In the genomic region with DNA sequence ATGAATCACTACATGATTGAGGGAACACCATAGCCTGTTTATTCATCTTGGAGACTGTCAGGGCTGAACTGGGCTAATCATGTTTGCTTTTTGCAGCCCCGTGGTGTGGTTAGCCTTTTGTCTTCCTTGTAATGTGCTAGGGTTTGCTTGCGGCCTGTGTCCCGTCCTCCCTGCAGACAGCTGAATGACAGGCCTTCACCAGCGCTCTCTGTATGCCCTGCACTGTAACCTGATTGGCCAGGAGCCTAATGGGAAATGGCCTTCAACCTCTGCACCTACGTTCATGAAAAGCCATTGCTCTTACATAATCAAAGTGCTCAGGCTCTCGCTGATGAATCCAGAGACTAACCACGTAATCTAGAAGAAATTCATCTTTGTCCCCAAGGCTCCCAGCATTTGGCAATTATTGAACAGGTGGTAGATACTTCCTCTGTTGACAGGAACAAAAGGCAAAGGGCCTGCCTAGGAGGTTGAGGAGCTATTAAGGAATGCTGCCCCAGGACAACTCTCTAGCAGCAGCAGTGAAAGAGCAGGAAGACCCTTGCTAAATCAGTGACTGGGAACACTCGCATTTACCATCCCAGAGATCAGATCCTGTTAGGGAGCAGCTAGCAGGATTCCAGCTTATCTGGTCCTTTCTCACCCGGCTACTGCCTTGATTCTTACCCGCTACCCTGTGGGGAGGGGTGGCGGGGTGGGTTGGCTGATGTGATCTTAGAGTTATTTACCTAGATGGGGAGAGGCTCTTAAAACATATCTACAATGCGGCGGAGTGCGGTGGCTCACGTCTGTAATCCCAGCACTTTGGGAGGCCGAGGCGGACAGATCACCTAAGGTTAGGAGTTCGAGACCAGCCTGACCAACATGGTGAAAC, we compare ENCODE assay signal across 1 cellular context.
TF ChIP-seq lines count a peak whose summit lies in the region.

No MANE protein-coding gene starts in this region.

TF ChIP-seq in IMR-90, 13 proteins besides CTCF, POLR2A, EP300 and RAD21 (continued from another document):
- TF ChIP-seq FOS (IDR thresholded peaks at IDR 0.05; ENCODE audit: low read depth, low read length) (no peak), BHLHE40 (IDR thresholded peaks at IDR 0.05; ENCODE audit: low read depth, low read length) (no peak), MXI1 (IDR thresholded peaks at IDR 0.05; ENCODE audit: borderline replicate concordance, low read depth, low read length) (no peak), NFE2L2 (IDR thresholded peaks at IDR 0.05; ENCODE audit: low read depth, low read length) (no peak), CEBPB (IDR thresholded peaks at IDR 0.05; ENCODE audit: low read depth, low read length) (no peak), RFX5 (IDR thresholded peaks at IDR 0.05; ENCODE audit: low read depth, low read length) (no peak), MAZ (IDR thresholded peaks at IDR 0.05; ENCODE audit: borderline replicate concordance, low read depth, low read length) (no peak), SMC3 (IDR thresholded peaks at IDR 0.05; ENCODE audit: low read depth, low read length) (no peak), CHD1 (IDR thresholded peaks at IDR 0.05; ENCODE audit: low read depth, low read length) (no peak)
- TF ChIP-seq, protein P1, sequence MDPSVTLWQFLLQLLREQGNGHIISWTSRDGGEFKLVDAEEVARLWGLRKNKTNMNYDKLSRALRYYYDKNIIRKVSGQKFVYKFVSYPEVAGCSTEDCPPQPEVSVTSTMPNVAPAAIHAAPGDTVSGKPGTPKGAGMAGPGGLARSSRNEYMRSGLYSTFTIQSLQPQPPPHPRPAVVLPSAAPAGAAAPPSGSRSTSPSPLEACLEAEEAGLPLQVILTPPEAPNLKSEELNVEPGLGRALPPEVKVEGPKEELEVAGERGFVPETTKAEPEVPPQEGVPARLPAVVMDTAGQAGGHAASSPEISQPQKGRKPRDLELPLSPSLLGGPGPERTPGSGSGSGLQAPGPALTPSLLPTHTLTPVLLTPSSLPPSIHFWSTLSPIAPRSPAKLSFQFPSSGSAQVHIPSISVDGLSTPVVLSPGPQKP (IDR thresholded peaks at IDR 0.05; ENCODE audit: borderline replicate concordance, low read depth, low read length): no peak
- TF ChIP-seq, protein P2, sequence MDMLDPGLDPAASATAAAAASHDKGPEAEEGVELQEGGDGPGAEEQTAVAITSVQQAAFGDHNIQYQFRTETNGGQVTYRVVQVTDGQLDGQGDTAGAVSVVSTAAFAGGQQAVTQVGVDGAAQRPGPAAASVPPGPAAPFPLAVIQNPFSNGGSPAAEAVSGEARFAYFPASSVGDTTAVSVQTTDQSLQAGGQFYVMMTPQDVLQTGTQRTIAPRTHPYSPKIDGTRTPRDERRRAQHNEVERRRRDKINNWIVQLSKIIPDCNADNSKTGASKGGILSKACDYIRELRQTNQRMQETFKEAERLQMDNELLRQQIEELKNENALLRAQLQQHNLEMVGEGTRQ (IDR thresholded peaks at IDR 0.05; ENCODE audit: low read depth, low read length): no peak
